13 cellular contexts compared by ENCODE assay signal in genomic region chr20:62133051-62133845, GRCh38. TPM values are rescaled to one million over a fixed set of nuclear protein-coding genes. Genes with fewer than 3 reads are reported as not detected.
DNase-seq lines count a peak whose midpoint lies in the region; ATAC-seq and TF ChIP-seq lines count a peak whose summit lies in the region.
"Had no signal": no experiment of that assay in that cellular context is flagged by ENCODE, and none has a peak within 500 bp of the region (broad histone marks: within the 10 kb centered on the region; RNA-seq: fewer than 3 reads in every experiment).

No MANE protein-coding gene starts in this region.

- H3K4me3 Mint-ChIP-seq in T-helper 2 cell treated with Interferon-gamma antibody and Interleukin-4, amounts not matched to agents 5 μg/mL and 100 μg/mL, for 36 hours: no peak overlapping the region
- H3K4me3 Mint-ChIP-seq: endodermal cell had no signal

- peaks cover 14% of the 10 kb centered on the region for H3K4me1 Mint-ChIP-seq in T-helper 2 cell treated with Interferon-gamma antibody and Interleukin-4, amounts not matched to agents 5 μg/mL and 100 μg/mL, for 36 hours (ENCODE audit: low read depth)
- H3K4me1 Mint-ChIP-seq: endodermal cell had no signal

- intact Hi-C loops in adrenal gland (cut with DNase I) (loop anchor here in 1 of 2 donors (5.0 kb wide), 1 partner anchor 66 kb away; the partner anchor contains the start of gene TAF4), left lung (cut with DNase I) (no loop called here)

- no peak for TF ChIP-seq POLR2A in adrenal gland (IDR thresholded peaks at IDR 0.05)

- ATAC-seq in left lung: peak; percentile 63

- H3K36me3 ChIP-seq in adrenal gland (replicated peaks in 1 of 2) (peaks cover 0 to 90% of the 10 kb centered on the region in 2 donors), left lung (peaks cover 10 to 100% of the 10 kb centered on the region in 2 donors), stomach smooth muscle (ENCODE audit: control insufficient read depth in 2 of 2, insufficient read depth in 2 of 2, low read length in 2 of 2) (peaks cover 79 to 80% of the 10 kb centered on the region in 2 donors)

- H3K27ac Mint-ChIP-seq in T-helper 2 cell treated with Interferon-gamma antibody and Interleukin-4, amounts not matched to agents 5 μg/mL and 100 μg/mL, for 36 hours: peak overlapping the region; percentile 20

- no peak overlapping the region for H3K9ac ChIP-seq in stomach smooth muscle (ENCODE audit: low read length in 2 of 2)

- no peaks in the 10 kb centered on the region for H3K9me3 ChIP-seq in adrenal gland (replicated peaks in 1 of 3)
- no peaks in the 10 kb centered on the region for H3K9me3 ChIP-seq in left lung
- H3K9me3 ChIP-seq in stomach smooth muscle (ENCODE audit: control insufficient read depth in 2 of 2, low read length in 2 of 2): no peaks in the 10 kb centered on the region

- no peaks in the 10 kb centered on the region for H3K27me3 Mint-ChIP-seq in T-helper 2 cell treated with Interferon-gamma antibody and Interleukin-4, amounts not matched to agents 5 μg/mL and 100 μg/mL, for 36 hours (ENCODE audit: low read depth)

- 66 to 71% (median 67%) methylated on average over 25 to 29 of the region's 29 CpGs for WGBS in adrenal gland, 4 donors

- H3K4me1 ChIP-seq in adrenal gland (replicated peaks in 1 of 2) (peaks cover 14 to 39% of the 10 kb centered on the region in 2 donors), left lung (peaks cover 0 to 46% of the 10 kb centered on the region in 2 donors), stomach smooth muscle (ENCODE audit: control insufficient read depth, insufficient read depth, low read length) (peaks cover 9% of the 10 kb centered on the region)

- no peak for DNase-seq in T-helper 2 cell treated with Interferon-gamma antibody and Interleukin-4, amounts not matched to agents 5 μg/mL and 100 μg/mL, for 36 hours (ENCODE audit: low spot score)
- no peak for DNase-seq in T-helper 2 cell
- DNase-seq in adrenal gland: peak in 4 of 7 donors; percentile 39 to 56 (median 46)
- DNase-seq in left lung: peak in 1 of 2 donors; percentile 82
- DNase-seq in effector CD4-positive, alpha-beta T cell: no peak
- DNase-seq in NCI-H82 (lab: John Stamatoyannopoulos, UW): no peak
- no peak for DNase-seq in DMS153 treated with DMSO at 0.1 percent for 48 hours (lab: John Stamatoyannopoulos, UW; ENCODE audit: unreplicated experiment)
- DNase-seq: activated naive CD4-positive, alpha-beta T cell treated with anti-CD3 and anti-CD28 coated beads, Interleukin-2, amount 50 U/mL, for 16 hours; NCI-H2029 treated with DMSO at 0.1 percent for 48 hours; WERI-Rb-1 had no signal

- H3K27ac ChIP-seq in adrenal gland: peak overlapping the region in 3 of 5 donors; percentile 66 to 69 (median 66)
- H3K27ac ChIP-seq in left lung: peak overlapping the region; percentile 10 to 74
- H3K27ac ChIP-seq in stomach smooth muscle (ENCODE audit: low read length): peak overlapping the region; percentile 24
- H3K27ac ChIP-seq: 22Rv1, WERI-Rb-1 had no signal

- H3K27me3 ChIP-seq in adrenal gland (no peaks in the 10 kb centered on the region), left lung (no peaks in the 10 kb centered on the region), stomach smooth muscle (ENCODE audit: control insufficient read depth in 1 of 2, insufficient read depth in 2 of 2, low read length in 2 of 2) (no peaks in the 10 kb centered on the region)

- H3K36me3 Mint-ChIP-seq in T-helper 2 cell treated with Interferon-gamma antibody and Interleukin-4, amounts not matched to agents 5 μg/mL and 100 μg/mL, for 36 hours (ENCODE audit: low read depth): peaks cover 78% of the 10 kb centered on the region

- H3K4me3 ChIP-seq in adrenal gland (no peak overlapping the region), left lung (no peak overlapping the region), stomach smooth muscle (ENCODE audit: low read length in 2 of 2) (no peak overlapping the region)

- no peaks in the 10 kb centered on the region for H3K9me3 Mint-ChIP-seq in T-helper 2 cell treated with Interferon-gamma antibody and Interleukin-4, amounts not matched to agents 5 μg/mL and 100 μg/mL, for 36 hours
- H3K9me3 Mint-ChIP-seq: endodermal cell had no signal

- TF ChIP-seq CTCF in adrenal gland (IDR thresholded peaks at IDR 0.05): no peak
- no peak for TF ChIP-seq CTCF in left lung (IDR thresholded peaks at IDR 0.05)

RNA-seq across cellular contexts. Expression of gene PSMA7, which starts 9.9 kb away (rescaled TPM):
- 100 to 1,000 TPM; 216 to 506 (median 277) TPM for total RNA-seq in adrenal gland
- 100 to 1,000 TPM; 175 to 292 (median 178) TPM for polyA plus RNA-seq in adrenal gland
- 100 to 1,000 TPM; 180 to 296 TPM for total RNA-seq in left lung

RNA-seq across cellular contexts. Expression of gene SS18L1, which starts 10.3 kb away (rescaled TPM):
- total RNA-seq in adrenal gland (10 to 100 TPM in 7 of 8 donors, 1 to 10 TPM in 1; 9.0 to 45.7 (median 13.2) TPM), left lung (10 to 100 TPM; 14.6 to 14.9 TPM)
- 10 to 100 TPM in 2 of 3 donors, 1 to 10 TPM in 1; 9.2 to 36.6 (median 15.1) TPM for polyA plus RNA-seq in adrenal gland

RNA-seq across cellular contexts. Expression of gene LSM14B, which starts 11.0 kb away (rescaled TPM):
- total RNA-seq in adrenal gland: 10 to 100 TPM; 29.1 to 47.0 (median 35.6) TPM
- polyA plus RNA-seq in adrenal gland: 10 to 100 TPM; 17.6 to 23.4 (median 19.2) TPM
- total RNA-seq in left lung: 10 to 100 TPM; 36.0 to 36.2 TPM

RNA-seq across cellular contexts. Expression of gene MTG2, which starts 49.6 kb away (rescaled TPM):
- total RNA-seq in adrenal gland (10 to 100 TPM; 11.5 to 60.1 (median 41.6) TPM), left lung (10 to 100 TPM; 25.5 to 29.6 TPM)
- 10 to 100 TPM; 30.2 to 90.4 (median 84.3) TPM for polyA plus RNA-seq in adrenal gland

Comparison
In these comparisons a context has a peak if more than half of its experiments do, and no peak if none do; other contexts are left out.
1. DNase-seq: peak in adrenal gland (4 of 7); none in T-helper 2 cell treated with Interferon-gamma antibody and Interleukin-4, amounts not matched to agents 5 μg/mL and 100 μg/mL, for 36 hours (single experiment), T-helper 2 cell (0 of 5), effector CD4-positive, alpha-beta T cell (single experiment), NCI-H82 (single experiment) and DMS153 treated with DMSO at 0.1 percent for 48 hours (single experiment).
2. Peak in every context shown above with its lines, with median percentiles within 50 percentile points of each other: H3K27ac ChIP-seq.